In genomic region chr6:25370175-25371036, GRCh38 we compare ENCODE assay signal across 10 cellular contexts.
DNase-seq lines count a peak whose midpoint lies in the region; ATAC-seq and TF ChIP-seq lines count a peak whose summit lies in the region.
"Had no signal": no experiment of that assay in that cellular context is flagged by ENCODE, and none has a peak within 500 bp of the region (broad histone marks: within the 10 kb centered on the region; RNA-seq: fewer than 3 reads in every experiment).

No MANE protein-coding gene starts in this region.

- peaks cover 6% of the 10 kb centered on the region for H3K36me3 Mint-ChIP-seq in activated T-helper 1 cell treated with anti-CD3 and anti-CD28 coated beads, Interleukin-12 subunit alpha, Interleukin-12 subunit beta, Interleukin-2, Interleukin-4 antibody, amounts not matched to agents 30 ng/mL and 10 ng/mL and 1 ng/mL, durations not matched to agents 14 hours and 24 hours and 36 hours (ENCODE audit: low read depth)
- H3K36me3 Mint-ChIP-seq in neural progenitor cell: no peaks in the 10 kb centered on the region

- intact Hi-C loops in activated T-helper 1 cell treated with anti-CD3 and anti-CD28 coated beads, Interleukin-12 subunit alpha, Interleukin-12 subunit beta, Interleukin-2, Interleukin-4 antibody, amounts not matched to agents 30 ng/mL and 10 ng/mL and 1 ng/mL, durations not matched to agents 14 hours and 24 hours and 36 hours (cut with micrococcal nuclease): loop anchor here (2.0 kb wide), 2 partner anchors 34 to 192 kb away; no protein-coding TSS in a partner anchor

- H3K27me3 ChIP-seq in neural progenitor cell: no peaks in the 10 kb centered on the region
- H3K27me3 ChIP-seq in HAP-1 (ENCODE audit: low read depth): no peaks in the 10 kb centered on the region
- H3K27me3 ChIP-seq: heart right ventricle had no signal

- H3F3A ChIP-seq in neural progenitor cell (ENCODE audit: low read depth): peaks cover 8% of the 10 kb centered on the region

- H3K27ac Mint-ChIP-seq in activated T-helper 1 cell treated with anti-CD3 and anti-CD28 coated beads, Interleukin-12 subunit alpha, Interleukin-12 subunit beta, Interleukin-2, Interleukin-4 antibody, amounts not matched to agents 30 ng/mL and 10 ng/mL and 1 ng/mL, durations not matched to agents 14 hours and 24 hours and 36 hours: peak overlapping the region; percentile 91
- H3K27ac Mint-ChIP-seq in neural progenitor cell: no peak overlapping the region

- H3K27me3 Mint-ChIP-seq in activated T-helper 1 cell treated with anti-CD3 and anti-CD28 coated beads, Interleukin-12 subunit alpha, Interleukin-12 subunit beta, Interleukin-2, Interleukin-4 antibody, amounts not matched to agents 30 ng/mL and 10 ng/mL and 1 ng/mL, durations not matched to agents 14 hours and 24 hours and 36 hours (ENCODE audit: insufficient read depth): no peaks in the 10 kb centered on the region
- H3K27me3 Mint-ChIP-seq in neural progenitor cell (ENCODE audit: insufficient read depth, low read depth): peaks cover 3% of the 10 kb centered on the region

- TF ChIP-seq CTCF in LNCaP clone FGC (IDR thresholded peaks at IDR 0.05; ENCODE audit: control insufficient read depth, extremely low read depth, insufficient read depth): no peak
- TF ChIP-seq CTCF in neural progenitor cell (IDR thresholded peaks at IDR 0.05): no peak

- in situ Hi-C loops in HAP-1 (cut with MboI; ENCODE audit: low sequenced_read_pairs): no loop called here

- peak overlapping the region; percentile 62 for H3K4me3 Mint-ChIP-seq in activated T-helper 1 cell treated with anti-CD3 and anti-CD28 coated beads, Interleukin-12 subunit alpha, Interleukin-12 subunit beta, Interleukin-2, Interleukin-4 antibody, amounts not matched to agents 30 ng/mL and 10 ng/mL and 1 ng/mL, durations not matched to agents 14 hours and 24 hours and 36 hours
- H3K4me3 Mint-ChIP-seq in neural progenitor cell: no peak overlapping the region

- no peak overlapping the region for H3K27ac ChIP-seq in neural progenitor cell

- DNase-seq in NCI-H1694 (lab: John Stamatoyannopoulos, UW) (peak; percentile 75), NCI-H1694 treated with DMSO at 0.1 percent for 48 hours (lab: John Stamatoyannopoulos, UW) (no peak), LNCaP clone FGC (ENCODE audit: low read depth) (peak; percentile 13), neural progenitor cell (ENCODE audit: low spot score) (no peak), HuH-7 (ENCODE audit: low spot score) (no peak), HAP-1 (ENCODE audit: low spot score in 2 of 2) (no peak)
- no peak for DNase-seq in activated T-helper 1 cell treated with anti-CD3 and anti-CD28 coated beads, Interleukin-12 subunit alpha, Interleukin-12 subunit beta, Interleukin-2, Interleukin-4 antibody, amounts not matched to agents 30 ng/mL and 10 ng/mL and 1 ng/mL, durations not matched to agents 14 hours and 24 hours and 36 hours (ENCODE audit: low spot score)
- DNase-seq: trophoblast cell had no signal

- no peak for ATAC-seq in GM18502 (IDR thresholded peaks at IDR 0.05; ENCODE audit: poor library complexity, unreplicated experiment)

- H3K36me3 ChIP-seq in neural progenitor cell (no peaks in the 10 kb centered on the region), HAP-1 (replicated peaks) (no peaks in the 10 kb centered on the region)
- H3K36me3 ChIP-seq: heart right ventricle had no signal

- H2AFZ ChIP-seq in neural progenitor cell (replicated peaks): no peak overlapping the region

- peaks cover 38% of the 10 kb centered on the region for H3K79me2 ChIP-seq in neural progenitor cell (ENCODE audit: low read depth)

- H3K4me1 Mint-ChIP-seq in activated T-helper 1 cell treated with anti-CD3 and anti-CD28 coated beads, Interleukin-12 subunit alpha, Interleukin-12 subunit beta, Interleukin-2, Interleukin-4 antibody, amounts not matched to agents 30 ng/mL and 10 ng/mL and 1 ng/mL, durations not matched to agents 14 hours and 24 hours and 36 hours (ENCODE audit: low read depth): peaks cover 73% of the 10 kb centered on the region
- H3K4me1 Mint-ChIP-seq in neural progenitor cell: peaks cover 13% of the 10 kb centered on the region

- H3K4me3 ChIP-seq in LNCaP clone FGC (ENCODE audit: low read depth, low read length) (no peak overlapping the region), neural progenitor cell (no peak overlapping the region), HAP-1 (no peak overlapping the region)

- peaks cover 7% of the 10 kb centered on the region for H3K9me3 ChIP-seq in neural progenitor cell (ENCODE audit: low read depth)
- H3K9me3 ChIP-seq in HAP-1: no peaks in the 10 kb centered on the region; the same call in 1 of the 2 replicates

- peaks cover 21% of the 10 kb centered on the region for H3K9me3 Mint-ChIP-seq in activated T-helper 1 cell treated with anti-CD3 and anti-CD28 coated beads, Interleukin-12 subunit alpha, Interleukin-12 subunit beta, Interleukin-2, Interleukin-4 antibody, amounts not matched to agents 30 ng/mL and 10 ng/mL and 1 ng/mL, durations not matched to agents 14 hours and 24 hours and 36 hours
- H3K9me3 Mint-ChIP-seq in neural progenitor cell: peaks cover 19% of the 10 kb centered on the region

- no peaks in the 10 kb centered on the region for H4K20me1 ChIP-seq in neural progenitor cell (ENCODE audit: low read depth)

- H3K9ac ChIP-seq in neural progenitor cell: no peak overlapping the region

- H3K4me1 ChIP-seq in neural progenitor cell (peaks cover 17% of the 10 kb centered on the region), HAP-1 (peaks cover 6% of the 10 kb centered on the region; the same call in 1 of the 2 replicates)

- H3K4me2 ChIP-seq in neural progenitor cell: peak overlapping the region; percentile 58

Comparison
In these comparisons a context has a peak if more than half of its experiments do, and no peak if none do; other contexts are left out.
1. DNase-seq: peak in NCI-H1694 (single experiment) and LNCaP clone FGC (single experiment); none in NCI-H1694 treated with DMSO at 0.1 percent for 48 hours (single experiment), activated T-helper 1 cell treated with anti-CD3 and anti-CD28 coated beads, Interleukin-12 subunit alpha, Interleukin-12 subunit beta, Interleukin-2, Interleukin-4 antibody, amounts not matched to agents 30 ng/mL and 10 ng/mL and 1 ng/mL, durations not matched to agents 14 hours and 24 hours and 36 hours (single experiment), neural progenitor cell (single experiment), HuH-7 (single experiment) and HAP-1 (0 of 2).